ENCODE assay signal across 1 cellular context in the genomic region with DNA sequence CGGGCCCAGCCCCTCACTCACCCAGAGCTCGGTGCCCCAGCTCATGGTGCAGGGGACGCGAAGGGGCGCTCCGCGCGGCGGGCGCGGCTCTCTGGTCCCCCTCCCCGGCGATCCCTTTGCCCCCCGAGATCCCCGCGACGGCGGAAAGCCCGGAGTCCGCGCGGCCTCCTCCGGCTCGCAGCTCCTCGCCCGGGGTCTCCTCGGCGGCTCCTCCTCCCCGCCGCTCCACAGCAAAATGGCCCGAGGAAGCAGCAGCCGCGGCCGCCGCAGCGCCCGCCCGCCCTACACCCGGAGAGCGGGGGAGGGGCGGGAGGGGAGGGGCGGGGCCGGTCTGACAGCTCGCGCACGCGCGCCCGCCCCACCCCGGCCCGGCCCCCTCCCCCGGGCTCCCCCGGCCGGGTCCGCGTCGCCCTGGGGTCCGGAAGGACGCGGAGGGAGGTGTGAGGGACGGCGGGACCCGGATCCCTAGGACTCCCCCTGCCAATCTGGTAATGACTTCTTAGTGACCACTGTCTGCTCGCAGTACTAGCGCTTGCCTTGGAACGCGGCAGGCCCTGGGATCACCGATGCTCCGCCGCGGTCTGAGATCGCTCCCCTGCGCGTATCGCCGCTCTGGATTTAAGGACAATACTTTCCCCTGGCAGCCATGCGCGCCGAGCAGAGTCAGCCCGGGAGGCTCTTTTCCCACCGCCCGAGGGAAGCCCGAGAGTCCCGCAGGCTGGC.
TF ChIP-seq lines count a peak whose summit lies in the region.

Gene FNBP1, minus strand, starts transcription at position 259 of the 723 bp plus-strand sequence. Its CDS starts 214 bp downstream, at position 45.

TF ChIP-seq in H1, 55 proteins besides CTCF, POLR2A, EP300 and RAD21:
- TF ChIP-seq USF2 (IDR thresholded peaks at IDR 0.05; ENCODE audit: low read length) = no peak
- 0 out of 2 replicates have a peak, but pooled peaks have one; percentile 7 for TF ChIP-seq BACH1 (IDR thresholded peaks at IDR 0.05; ENCODE audit: low read length)
- peak; percentile 76 for TF ChIP-seq TAF1 (IDR thresholded peaks at IDR 0.05; ENCODE audit: low read depth, low read length)
- peak; percentile 60; the same call in 1 of the 2 replicates for TF ChIP-seq RBBP5 (IDR thresholded peaks at IDR 0.05; ENCODE audit: borderline replicate concordance, low read depth, low read length)
- TF ChIP-seq TBP (IDR thresholded peaks at IDR 0.05; ENCODE audit: low read depth, low read length) = 0 out of 2 replicates have a peak, but pooled peaks have one; percentile 39
- no peak for TF ChIP-seq POLR2AphosphoS5 (IDR thresholded peaks at IDR 0.05; ENCODE audit: low read depth, low read length)
- TF ChIP-seq SAP30 (IDR thresholded peaks at IDR 0.05; ENCODE audit: insufficient read depth, insufficient replicate concordance, low read length) = peak; percentile 57
- no peak for TF ChIP-seq SUZ12 (IDR thresholded peaks at IDR 0.05; ENCODE audit: low read length)
- TF ChIP-seq KDM4A (IDR thresholded peaks at IDR 0.05; ENCODE audit: low read depth, low read length, severe bottlenecking) = peak; percentile 55
- peak; percentile 71 for TF ChIP-seq TAF7 (optimal IDR thresholded peaks at IDR 0.05; ENCODE audit: borderline replicate concordance, low read depth, low read length)
- TF ChIP-seq BRCA1 (IDR thresholded peaks at IDR 0.05; ENCODE audit: low read depth, low read length) = no peak
- TF ChIP-seq SP1 (IDR thresholded peaks at IDR 0.05; ENCODE audit: low read depth, low read length) = no peak
- TF ChIP-seq NANOG (IDR thresholded peaks at IDR 0.05; ENCODE audit: insufficient read depth, low read depth, low read length, poor library complexity, severe bottlenecking) = no peak
- peak; percentile 46 for TF ChIP-seq PHF8 (conservative IDR thresholded peaks at IDR 0.05; ENCODE audit: low read depth, low read length)
- no peak for TF ChIP-seq GTF2F1 (IDR thresholded peaks at IDR 0.05; ENCODE audit: borderline replicate concordance, low read depth, low read length)
- TF ChIP-seq SRF (IDR thresholded peaks at IDR 0.05; ENCODE audit: low read depth, low read length) = no peak
- peak; percentile 31; the same call in 1 of the 2 replicates for TF ChIP-seq SP4 (IDR thresholded peaks at IDR 0.05; ENCODE audit: low read length)
- no peak; the same call in 1 of the 2 replicates for TF ChIP-seq YY1 (IDR thresholded peaks at IDR 0.05; ENCODE audit: low read depth, low read length)
- no peak for TF ChIP-seq RFX5 (IDR thresholded peaks at IDR 0.05; ENCODE audit: borderline replicate concordance, low read depth, low read length)
- TF ChIP-seq FOSL1 (IDR thresholded peaks at IDR 0.05; ENCODE audit: insufficient read depth, low read depth, low read length) = no peak
- peak; percentile 36 for TF ChIP-seq ASH2L (IDR thresholded peaks at IDR 0.05; ENCODE audit: low read length)
- no peak for TF ChIP-seq NRF1 (IDR thresholded peaks at IDR 0.05; ENCODE audit: low read depth, low read length)
- TF ChIP-seq EZH2 (IDR thresholded peaks at IDR 0.05; ENCODE audit: low read depth, low read length, severe bottlenecking) = no peak
- peak; percentile 20 to 71; a peak in 2 of 4 replicates for TF ChIP-seq SIN3A (conservative IDR thresholded peaks at IDR 0.05 in 1 of 2, IDR thresholded peaks at IDR 0.05 in 1 of 2; ENCODE audit: low read depth in 1 of 2, low read length in 2 of 2)
- no peak for TF ChIP-seq TEAD4 (IDR thresholded peaks at IDR 0.05; ENCODE audit: low read depth, low read length)
- TF ChIP-seq CBX8 (IDR thresholded peaks at IDR 0.05; ENCODE audit: borderline replicate concordance, low read depth, low read length) = no peak
- TF ChIP-seq CEBPB (IDR thresholded peaks at IDR 0.05; ENCODE audit: low read depth, low read length) = no peak
TF ChIP-seq in H1: peak in this region for 11.
